8 cellular contexts compared by ENCODE assay signal in the genomic region with DNA sequence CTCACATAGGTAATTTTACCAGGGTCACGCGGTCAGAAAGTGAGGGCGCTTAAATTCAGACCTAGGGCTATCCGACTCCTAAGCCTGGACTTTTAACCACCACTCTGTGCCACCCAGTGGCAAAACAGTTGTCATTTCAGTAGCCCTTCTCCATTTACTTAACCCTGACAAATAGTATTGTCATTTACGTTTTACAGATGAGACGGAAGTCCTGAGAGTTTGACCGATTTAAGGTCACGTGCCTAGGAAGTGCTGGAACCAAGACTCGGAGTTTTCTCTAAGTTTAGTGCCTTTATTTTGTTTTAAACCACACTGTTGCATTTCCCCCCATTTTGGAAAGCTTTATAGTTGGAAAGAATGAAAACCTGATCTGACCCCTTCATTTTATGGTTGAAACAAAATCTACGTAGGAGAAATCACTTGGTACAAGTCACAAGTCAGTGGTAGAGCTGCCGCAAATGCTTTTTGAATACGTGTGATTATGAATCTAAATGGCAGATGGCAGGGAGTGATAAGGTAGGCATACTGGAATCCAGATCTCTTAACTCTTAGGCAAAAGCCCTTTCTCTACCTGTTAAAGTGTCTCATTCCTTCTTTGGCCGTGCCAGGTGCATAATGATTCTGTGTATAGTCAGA. TPM values are rescaled to one million over a fixed set of nuclear protein-coding genes. Genes with fewer than 3 reads are reported as not detected.
DNase-seq lines count a peak whose midpoint lies in the region; TF ChIP-seq lines count a peak whose summit lies in the region.

No MANE protein-coding gene starts in this region.

- H3K9ac ChIP-seq in H9 (ENCODE audit: extremely low read depth, insufficient read length, low read length): peak overlapping the region; percentile 83

- no peak overlapping the region for H2AK5ac ChIP-seq in H9 (ENCODE audit: insufficient read length, low read length)

- H3K4me3 Mint-ChIP-seq in H9: peak overlapping the region; percentile 97 to 98
- peak overlapping the region; percentile 89 for H3K4me3 Mint-ChIP-seq in activated CD4-positive, alpha-beta T cell treated with anti-CD3 and anti-CD28 coated beads, Interleukin-2, amount 10 ng/mL, durations not matched to agents 7 days and 5 days

- peak; percentile 22; the same call in 1 of the 3 replicates for TF ChIP-seq CTCF in H9 (conservative IDR thresholded peaks at IDR 0.05)
- no peak for TF ChIP-seq CTCF in foreskin fibroblast (IDR thresholded peaks at IDR 0.05; ENCODE audit: low read depth, low read length)
- TF ChIP-seq CTCF in osteoblast (IDR thresholded peaks at IDR 0.05; ENCODE audit: extremely low read depth, low read depth, low read length): peak; percentile 25

- H3K36me3 Mint-ChIP-seq in H9 (ENCODE audit: insufficient read depth in 1 of 3, low read depth in 3 of 3): peaks cover 3 to 13% (median 4%) of the 10 kb centered on the region in 3 experiments; a peak in 5 of 7 replicates
- peaks cover 15% of the 10 kb centered on the region for H3K36me3 Mint-ChIP-seq in activated CD4-positive, alpha-beta T cell treated with anti-CD3 and anti-CD28 coated beads, Interleukin-2, amount 10 ng/mL, durations not matched to agents 7 days and 5 days (ENCODE audit: low read depth)

- peak overlapping the region; percentile 99 to 100 (median 99) for H3K27ac Mint-ChIP-seq in H9
- peak overlapping the region; percentile 100 for H3K27ac Mint-ChIP-seq in activated CD4-positive, alpha-beta T cell treated with anti-CD3 and anti-CD28 coated beads, Interleukin-2, amount 10 ng/mL, durations not matched to agents 7 days and 5 days

- H3K27ac ChIP-seq in H9 (ENCODE audit: insufficient read length, low read depth, low read length): peak overlapping the region; percentile 63
- peak overlapping the region; percentile 96 for H3K27ac ChIP-seq in osteoblast (ENCODE audit: low read depth, low read length)

- no peak overlapping the region for H3K56ac ChIP-seq in H9 (ENCODE audit: insufficient read length, low read depth, low read length)

- no peaks in the 10 kb centered on the region for H3K27me3 Mint-ChIP-seq in H9 (ENCODE audit: low read depth)
- H3K27me3 Mint-ChIP-seq in activated CD4-positive, alpha-beta T cell treated with anti-CD3 and anti-CD28 coated beads, Interleukin-2, amount 10 ng/mL, durations not matched to agents 7 days and 5 days: no peaks in the 10 kb centered on the region

- no peak overlapping the region for H3K23ac ChIP-seq in H9 (ENCODE audit: insufficient read length, low read depth, low read length)

- peak overlapping the region; percentile 98 for H3K4me2 ChIP-seq in H9 (ENCODE audit: insufficient read depth, insufficient read length, low read length)
- H3K4me2 ChIP-seq in osteoblast (ENCODE audit: insufficient read depth, low read length): peak overlapping the region; percentile 86

- no peak overlapping the region for H4K91ac ChIP-seq in H9 (ENCODE audit: insufficient read length, low read depth, low read length)

- H3K79me1 ChIP-seq in H9 (ENCODE audit: insufficient read depth, low read depth, low read length, poor library complexity, severe bottlenecking): peaks cover 7% of the 10 kb centered on the region

- no peak overlapping the region for H4K8ac ChIP-seq in H9 (replicated peaks; ENCODE audit: insufficient read length, low read depth, low read length)

- DNase-seq in activated CD4-positive, alpha-beta T cell treated with anti-CD3 and anti-CD28 coated beads for 1 hour: peak; percentile 9
- DNase-seq in activated CD4-positive, alpha-beta T cell treated with anti-CD3 and anti-CD28 coated beads, Interleukin-2, amount 50 U/mL, for 48 hours: no peak
- DNase-seq in H9 (peak; percentile 28), LHCN-M2 (ENCODE audit: low read depth) (peak; percentile 56), foreskin fibroblast (peak in 1 of 2 donors; percentile 27), osteoblast (ENCODE audit: insufficient read length, low spot score, missing footprints) (peak; percentile 58), NCI-H1436 treated with DMSO at 0.1 percent for 48 hours (lab: John Stamatoyannopoulos, UW) (no peak)
- DNase-seq in activated CD4-positive, alpha-beta T cell treated with anti-CD3 and anti-CD28 coated beads, Interleukin-2, amount 10 ng/mL, durations not matched to agents 7 days and 5 days: peak; percentile 45

- POLR2A ChIA-PET in activated CD4-positive, alpha-beta T cell treated with anti-CD3 and anti-CD28 coated beads, Interleukin-2, amount 10 ng/mL, durations not matched to agents 7 days and 5 days (lab: Charles Lee): no interaction called here

- H3K9me3 ChIP-seq in H9 (ENCODE audit: control insufficient read depth, low read depth, low read length) (no peaks in the 10 kb centered on the region), osteoblast (ENCODE audit: low read depth, low read length) (no peaks in the 10 kb centered on the region)

- H3K4ac ChIP-seq in H9 (ENCODE audit: low read depth, low read length): no peak overlapping the region

- H3K18ac ChIP-seq in H9 (ENCODE audit: insufficient read length, low read depth, low read length): peak overlapping the region; percentile 43

- H2BK120ac ChIP-seq in H9 (ENCODE audit: low read depth, low read length, poor library complexity, severe bottlenecking): peak overlapping the region; percentile 91

- H2AFZ ChIP-seq in H9 (ENCODE audit: low read length) (no peak overlapping the region), osteoblast (ENCODE audit: low read length) (peak overlapping the region; percentile 96)

- H4K20me1 ChIP-seq in H9 (ENCODE audit: control insufficient read depth, insufficient read depth, insufficient read length): no peaks in the 10 kb centered on the region
- H4K20me1 ChIP-seq in osteoblast (ENCODE audit: insufficient read depth, low read length): peaks cover 14% of the 10 kb centered on the region

- H2BK12ac ChIP-seq in H9 (ENCODE audit: insufficient read length, low read depth, low read length): no peak overlapping the region

- H4K5ac ChIP-seq in H9 (ENCODE audit: insufficient read length, low read depth, low read length): no peak overlapping the region

- H2BK5ac ChIP-seq in H9 (ENCODE audit: insufficient read length, low read length): no peak overlapping the region

- H3K4me1 Mint-ChIP-seq in H9: peaks cover 12 to 13% of the 10 kb centered on the region in 2 experiments; a peak in 3 of 4 replicates
- H3K4me1 Mint-ChIP-seq in activated CD4-positive, alpha-beta T cell treated with anti-CD3 and anti-CD28 coated beads, Interleukin-2, amount 10 ng/mL, durations not matched to agents 7 days and 5 days: peaks cover 54% of the 10 kb centered on the region

- H3K79me2 ChIP-seq in H9 (ENCODE audit: insufficient read depth, low read length) (peaks cover 6% of the 10 kb centered on the region; the same call in 1 of the 2 replicates), osteoblast (ENCODE audit: insufficient read depth, low read length) (peaks cover 79% of the 10 kb centered on the region)

- H3K9me3 Mint-ChIP-seq in H9: no peaks in the 10 kb centered on the region
- no peaks in the 10 kb centered on the region for H3K9me3 Mint-ChIP-seq in activated CD4-positive, alpha-beta T cell treated with anti-CD3 and anti-CD28 coated beads, Interleukin-2, amount 10 ng/mL, durations not matched to agents 7 days and 5 days

- H3K23me2 ChIP-seq in H9 (ENCODE audit: insufficient read length, low read depth, low read length, poor library complexity, severe bottlenecking): peaks cover 11% of the 10 kb centered on the region

- H3K27me3 ChIP-seq in H9 (ENCODE audit: insufficient read depth, low read length) (no peaks in the 10 kb centered on the region), osteoblast (ENCODE audit: insufficient read depth, low read length) (no peaks in the 10 kb centered on the region)

- no peak overlapping the region for H3T11ph ChIP-seq in H9 (ENCODE audit: low read length)

- H2BK15ac ChIP-seq in H9 (ENCODE audit: low read depth, low read length): no peak overlapping the region

- H3K4me3 ChIP-seq in foreskin fibroblast (ENCODE audit: low read depth in 1 of 2, low read length in 2 of 2) (peak overlapping the region; percentile 82 to 98), osteoblast (ENCODE audit: insufficient read depth, low read length) (peak overlapping the region; percentile 95)

- no peaks in the 10 kb centered on the region for H3K4me1 ChIP-seq in H9 (ENCODE audit: insufficient read depth, low read length)
- H3K4me1 ChIP-seq in osteoblast (ENCODE audit: insufficient read depth, low read length): peaks cover 29% of the 10 kb centered on the region

- H2BK20ac ChIP-seq in H9 (ENCODE audit: low read depth, low read length, poor library complexity, severe bottlenecking): no peak overlapping the region

- H3K36me3 ChIP-seq in osteoblast (ENCODE audit: insufficient read depth, low read length): peaks cover 7% of the 10 kb centered on the region

- H3K14ac ChIP-seq in H9 (ENCODE audit: insufficient read depth, low read length): no peak overlapping the region; the same call in 1 of the 2 replicates

- CTCF ChIA-PET in activated CD4-positive, alpha-beta T cell treated with anti-CD3 and anti-CD28 coated beads, Interleukin-2, amount 10 ng/mL, durations not matched to agents 7 days and 5 days (lab: Charles Lee): interaction anchor here (0.9 to 1.1 kb wide), 2 partner anchors 16 to 20 kb away, joined by 3 to 5 read pairs; no protein-coding TSS in a partner anchor

- WGBS in H9 (ENCODE audit: extremely low coverage, insufficient read length, low lambda C conversion rate): no CpG with 5 or more reads among the region's 13 CpGs

RNA-seq across cellular contexts. Expression of a gene that starts 0.7 kb away (rescaled TPM):
- total RNA-seq in H9 (2021): 31.6 and 33.7 TPM in 2 replicates
- total RNA-seq in LHCN-M2 (2014; rRNA removed): 46.6 and 51.6 TPM in 2 replicates
- polyA plus RNA-seq in LHCN-M2 (2012): 25.3 TPM
- 10 to 100 TPM; 34.1 to 35.4 TPM for total RNA-seq in activated CD4-positive, alpha-beta T cell treated with anti-CD3 and anti-CD28 coated beads, Interleukin-2, amount 10 ng/mL, durations not matched to agents 7 days and 5 days
- 35.8 and 41.5 TPM in 2 replicates for total RNA-seq in osteoblast

RNA-seq across cellular contexts. Expression of a gene that starts 0.7 kb away (rescaled TPM):
- total RNA-seq in H9 (2021): 18.3 and 18.9 TPM in 2 replicates
- total RNA-seq in LHCN-M2 (2014; rRNA removed): 15.3 and 16.1 TPM in 2 replicates
- polyA plus RNA-seq in LHCN-M2 (2012): 16.3 TPM
- 10 to 100 TPM; 21.5 to 23.6 TPM for total RNA-seq in activated CD4-positive, alpha-beta T cell treated with anti-CD3 and anti-CD28 coated beads, Interleukin-2, amount 10 ng/mL, durations not matched to agents 7 days and 5 days
- total RNA-seq in osteoblast: 10.0 and 10.9 TPM in 2 replicates

RNA-seq across cellular contexts. Expression of a gene that starts 36.6 kb away (rescaled TPM):
- total RNA-seq in H9 (2021): 1.6 and 1.8 TPM in 2 replicates
- 0.06 TPM in 1 of 2 replicates, not detected in the other for total RNA-seq in LHCN-M2 (2014; rRNA removed)
- polyA plus RNA-seq in LHCN-M2 (2012): 0.15 TPM
- total RNA-seq in activated CD4-positive, alpha-beta T cell treated with anti-CD3 and anti-CD28 coated beads, Interleukin-2, amount 10 ng/mL, durations not matched to agents 7 days and 5 days: not detected
- not detected in 2 replicates for total RNA-seq in osteoblast

Comparison
In these comparisons a context has a peak if more than half of its experiments do, and no peak if none do; other contexts are left out.
1. DNase-seq: peak in activated CD4-positive, alpha-beta T cell treated with anti-CD3 and anti-CD28 coated beads for 1 hour (single experiment), H9 (single experiment), LHCN-M2 (single experiment), activated CD4-positive, alpha-beta T cell treated with anti-CD3 and anti-CD28 coated beads, Interleukin-2, amount 10 ng/mL, durations not matched to agents 7 days and 5 days (single experiment) and osteoblast (single experiment); none in activated CD4-positive, alpha-beta T cell treated with anti-CD3 and anti-CD28 coated beads, Interleukin-2, amount 50 U/mL, for 48 hours (0 of 2) and NCI-H1436 treated with DMSO at 0.1 percent for 48 hours (single experiment).